In genomic region chr17:71269201-71269600, GRCh38 we compare ENCODE assay signal across 8 cellular contexts.
"Had no signal": no experiment of that assay in that cellular context is flagged by ENCODE, and none has a peak within 500 bp of the region (broad histone marks: within the 10 kb centered on the region; RNA-seq: fewer than 3 reads in every experiment).

No MANE protein-coding gene starts in this region.

- FAIRE-seq: G401.6, GM12878, GM12891, GM12892, GM18507, GM19239 had no signal

- H3K4me3 ChIP-seq: GM12878 had no signal

- ATAC-seq: GM12878 had no signal

- DNase-seq: GDM1, GF-D8 had no signal
